Comparison of ENCODE assay signal across 9 cellular contexts in genomic region chr1:193417945-193418744, GRCh38.
DNase-seq lines count a peak whose midpoint lies in the region; ATAC-seq and TF ChIP-seq lines count a peak whose summit lies in the region.
"Had no signal": no experiment of that assay in that cellular context is flagged by ENCODE, and none has a peak within 500 bp of the region (broad histone marks: within the 10 kb centered on the region; RNA-seq: fewer than 3 reads in every experiment).

No MANE protein-coding gene starts in this region.

- H3K14ac ChIP-seq in neuronal stem cell (ENCODE audit: low read length) = no peak overlapping the region

- peak overlapping the region; percentile 79 to 89 (median 84) for H3K4me3 Mint-ChIP-seq in CD4-positive, alpha-beta memory T cell

- H3K4me3 ChIP-seq in CD4-positive, alpha-beta memory T cell (ENCODE audit: low read length in 2 of 2) = peak overlapping the region; percentile 24 to 50
- peak overlapping the region; percentile 78 for H3K4me3 ChIP-seq in GM23248
- no peak overlapping the region for H3K4me3 ChIP-seq in PC-3 (ENCODE audit: low read length)
- H3K4me3 ChIP-seq in dorsolateral prefrontal cortex = peak overlapping the region in 44 of 59 donors; percentile 2 to 56 (median 29)
- H3K4me3 ChIP-seq in neuronal stem cell (ENCODE audit: low read length in 2 of 2) = no peak overlapping the region
- H3K4me3 ChIP-seq: lung had no signal

- no peak overlapping the region for H4K91ac ChIP-seq in neuronal stem cell (ENCODE audit: low read depth, low read length, poor library complexity)

- H3K79me2 ChIP-seq in GM23248 (ENCODE audit: insufficient read depth) (no peaks in the 10 kb centered on the region), PC-3 (ENCODE audit: low read length) (no peaks in the 10 kb centered on the region)

- ATAC-seq in PC-3 (peak; percentile 15; the same call in 1 of the 2 replicates), HG02840 (IDR thresholded peaks at IDR 0.05; ENCODE audit: low FRiP score, unreplicated experiment) (no peak)

- H4K8ac ChIP-seq in neuronal stem cell (ENCODE audit: low read depth, low read length) = no peak overlapping the region

- no peak for TF ChIP-seq CTCF in PC-3 (conservative IDR thresholded peaks at IDR 0.05; ENCODE audit: low read depth, low read length)
- TF ChIP-seq CTCF in dorsolateral prefrontal cortex (IDR thresholded peaks at IDR 0.05 in 54 of 56, conservative IDR thresholded peaks at IDR 0.05 in 2 of 56; ENCODE audit: low read depth in 1 of 56, partially characterized antibody in 56 of 56) = no peak

- H2BK15ac ChIP-seq in neuronal stem cell (ENCODE audit: low read length) = no peak overlapping the region

- in situ Hi-C loops in GM23248 (cut with MboI) = no loop called here

- H2AFZ ChIP-seq in GM23248 (peak overlapping the region; percentile 98), PC-3 (ENCODE audit: low read length) (peak overlapping the region; percentile 66), neuronal stem cell (ENCODE audit: low read length) (peak overlapping the region; percentile 64)

- H3K36me3 Mint-ChIP-seq in CD4-positive, alpha-beta memory T cell = peaks cover 5 to 6% of the 10 kb centered on the region in 2 donors

- no peaks in the 10 kb centered on the region for H3K27me3 ChIP-seq in CD4-positive, alpha-beta memory T cell (ENCODE audit: insufficient read depth, low read length)
- H3K27me3 ChIP-seq in GM23248 (replicated peaks; ENCODE audit: insufficient read depth) (no peaks in the 10 kb centered on the region), PC-3 (ENCODE audit: low read length) (no peaks in the 10 kb centered on the region), dorsolateral prefrontal cortex (no peaks in the 10 kb centered on the region), neuronal stem cell (ENCODE audit: control insufficient read depth in 3 of 3, insufficient read depth in 3 of 3, low read depth in 1 of 3, low read length in 3 of 3) (no peaks in the 10 kb centered on the region)

- no peaks in the 10 kb centered on the region for H3K9me2 ChIP-seq in GM23248 (ENCODE audit: insufficient read depth)
- no peaks in the 10 kb centered on the region for H3K9me2 ChIP-seq in PC-3 (replicated peaks; ENCODE audit: low read length)

- H3K18ac ChIP-seq in neuronal stem cell (ENCODE audit: low read length) = no peak overlapping the region

- 16 to 18% methylated on average over 4 of the region's 4 CpGs for WGBS in GM23248 (ENCODE audit: low coverage in 1 of 2, low lambda C conversion rate in 2 of 2, missing lambda C conversion rate in 2 of 2), 2 experiments
- WGBS in neuronal stem cell (ENCODE audit: extremely low coverage in 2 of 2, insufficient read length in 2 of 2, insufficient replicate concordance in 1 of 2), 2 donors = no CpG with 5 or more reads among the region's 4 CpGs

- H3K9ac ChIP-seq in GM23248 (peak overlapping the region; percentile 64), PC-3 (ENCODE audit: low read length) (no peak overlapping the region), neuronal stem cell (ENCODE audit: low read depth, low read length, poor library complexity) (no peak overlapping the region)

- peak in 4 of 5 donors; percentile 53 to 62 (median 56) for DNase-seq in CD4-positive, alpha-beta memory T cell
- DNase-seq in GM23248 (peak; percentile 54), PC-3 (no peak), dorsolateral prefrontal cortex (no peak), neuronal stem cell (ENCODE audit: low spot score) (no peak), NCI-H1092 (lab: John Stamatoyannopoulos, UW) (no peak)
- no peak for DNase-seq in stimulated activated CD4-positive, alpha-beta T cell treated with anti-CD3 and anti-CD28 coated beads, Interleukin-4, amount 100 ng/mL, for 1 hour

- H3K79me1 ChIP-seq in neuronal stem cell (ENCODE audit: low read depth, low read length) = no peaks in the 10 kb centered on the region

- BruUV-seq in PC-3 (replicated peaks; lab: Mats Ljungman, UMichigan) = no TSS peak

- H3K36me3 ChIP-seq in CD4-positive, alpha-beta memory T cell (ENCODE audit: insufficient read depth, low read length) = no peaks in the 10 kb centered on the region
- H3K36me3 ChIP-seq in GM23248 (ENCODE audit: low read depth) (no peaks in the 10 kb centered on the region), PC-3 (ENCODE audit: low read depth, low read length) (no peaks in the 10 kb centered on the region), neuronal stem cell (replicated peaks in 1 of 2; ENCODE audit: control insufficient read depth in 2 of 2, insufficient read depth in 2 of 2, low read length in 2 of 2) (no peaks in the 10 kb centered on the region)

- H2BK12ac ChIP-seq in neuronal stem cell (ENCODE audit: low read length) = no peak overlapping the region

- no peak overlapping the region for H2BK120ac ChIP-seq in neuronal stem cell (ENCODE audit: low read depth, low read length)

- no peaks in the 10 kb centered on the region for H3K9me3 ChIP-seq in CD4-positive, alpha-beta memory T cell (ENCODE audit: control insufficient read depth in 1 of 2, low read length in 2 of 2)
- no peaks in the 10 kb centered on the region for H3K9me3 ChIP-seq in GM23248 (ENCODE audit: low read depth)
- H3K9me3 ChIP-seq in PC-3 (ENCODE audit: low read length) = no peaks in the 10 kb centered on the region
- no peaks in the 10 kb centered on the region for H3K9me3 ChIP-seq in neuronal stem cell (replicated peaks in 1 of 2; ENCODE audit: control insufficient read depth in 2 of 2, insufficient read depth in 1 of 2, low read depth in 1 of 2, low read length in 2 of 2)

- H4K20me1 ChIP-seq in GM23248 (ENCODE audit: insufficient read depth) (no peaks in the 10 kb centered on the region), PC-3 (ENCODE audit: low read length) (no peaks in the 10 kb centered on the region)

- no peak overlapping the region for H2BK5ac ChIP-seq in neuronal stem cell (ENCODE audit: low read length)

- H3K4me1 ChIP-seq in CD4-positive, alpha-beta memory T cell (ENCODE audit: insufficient read depth, low read length) = peaks cover 34% of the 10 kb centered on the region
- no peaks in the 10 kb centered on the region for H3K4me1 ChIP-seq in GM23248 (ENCODE audit: insufficient read depth)
- H3K4me1 ChIP-seq in PC-3 (ENCODE audit: insufficient read depth, low read length) = no peaks in the 10 kb centered on the region
- H3K4me1 ChIP-seq in neuronal stem cell (ENCODE audit: control insufficient read depth in 2 of 2, insufficient read depth in 1 of 2, low read depth in 1 of 2, low read length in 2 of 2) = peaks cover 1 to 5% of the 10 kb centered on the region in 2 donors

- intact Hi-C loops in CD4-positive, alpha-beta memory T cell (cut with micrococcal nuclease) = loop anchor here (2.0 to 5.0 kb wide), 4 partner anchors 13 to 634 kb away; no protein-coding TSS in a partner anchor
- intact Hi-C loops in PC-3 (cut with micrococcal nuclease) (no loop called here), dorsolateral prefrontal cortex (cut with DNase I) (no loop called here)

- peaks cover 0 to 14% (median 3%) of the 10 kb centered on the region in 8 donors for H3K9me3 Mint-ChIP-seq in CD4-positive, alpha-beta memory T cell

- CTCF ChIA-PET in CD4-positive, alpha-beta memory T cell (lab: Charles Lee; ENCODE audit: partially characterized antibody) = interaction anchor here (0.8 to 1.5 kb wide), 5 partner anchors 10 to 122 kb away, joined by 3 to 6 read pairs (median 3); no protein-coding TSS in a partner anchor
- CTCF ChIA-PET in PC-3 (lab: Charles Lee) = no interaction called here

- POLR2A ChIA-PET in CD4-positive, alpha-beta memory T cell (lab: Charles Lee; ENCODE audit: partially characterized antibody) = interaction anchor here (0.7 to 9.3 kb wide), 13 partner anchors 8 to 626 kb away, joined by 3 to 117 read pairs (median 5); partner anchors contain the start of gene B3GALT2
- POLR2A ChIA-PET in PC-3 (lab: Charles Lee; ENCODE audit: unreplicated experiment) = no interaction called here

- H3K27ac ChIP-seq in CD4-positive, alpha-beta memory T cell (ENCODE audit: low read depth, low read length) = peak overlapping the region; percentile 58
- H3K27ac ChIP-seq in GM23248 (0 out of 2 replicates have a peak overlapping the region, but pooled peaks have one; percentile 6), PC-3 (ENCODE audit: low read length) (no peak overlapping the region), dorsolateral prefrontal cortex (peak overlapping the region in 5 of 59 donors; percentile 4 to 57 (median 18)), neuronal stem cell (replicated peaks; ENCODE audit: low read length) (no peak overlapping the region)

- H3K4me1 Mint-ChIP-seq in CD4-positive, alpha-beta memory T cell = peaks cover 32 to 54% (median 36%) of the 10 kb centered on the region in 4 donors

- peak overlapping the region; percentile 100 for H3K4me2 ChIP-seq in GM23248 (ENCODE audit: unreplicated experiment)
- peak overlapping the region; percentile 65; the same call in 1 of the 2 replicates for H3K4me2 ChIP-seq in PC-3 (ENCODE audit: low read length)
- no peak overlapping the region for H3K4me2 ChIP-seq in neuronal stem cell (ENCODE audit: insufficient read depth, low read length, poor library complexity, severe bottlenecking)

- H3K27ac Mint-ChIP-seq in CD4-positive, alpha-beta memory T cell = peak overlapping the region; percentile 76 to 97 (median 92)

- H2AK5ac ChIP-seq in neuronal stem cell (ENCODE audit: low read depth, low read length) = no peak overlapping the region

- H3K27me3 Mint-ChIP-seq in CD4-positive, alpha-beta memory T cell = no peaks in the 10 kb centered on the region

- no peak overlapping the region for H3K23ac ChIP-seq in neuronal stem cell (ENCODE audit: low read depth, low read length, poor library complexity)

- no peak overlapping the region for H3K4ac ChIP-seq in neuronal stem cell (ENCODE audit: low read length)

- H3F3A ChIP-seq in GM23248 (ENCODE audit: insufficient read depth) (peaks cover 11% of the 10 kb centered on the region; the same call in 1 of the 2 replicates), PC-3 (ENCODE audit: low read length, unreplicated experiment) (no peaks in the 10 kb centered on the region)

Comparison
In these comparisons a context has a peak if more than half of its experiments do, and no peak if none do; other contexts are left out.
1. DNase-seq: peak in CD4-positive, alpha-beta memory T cell (4 of 5) and GM23248 (single experiment); none in PC-3 (single experiment), dorsolateral prefrontal cortex (0 of 10), neuronal stem cell (single experiment), stimulated activated CD4-positive, alpha-beta T cell treated with anti-CD3 and anti-CD28 coated beads, Interleukin-4, amount 100 ng/mL, for 1 hour (single experiment) and NCI-H1092 (single experiment).
2. H3K27ac ChIP-seq: peak in CD4-positive, alpha-beta memory T cell (single experiment) and GM23248 (single experiment); none in PC-3 (single experiment) and neuronal stem cell (single experiment).
3. H3K4me3 ChIP-seq: peak in CD4-positive, alpha-beta memory T cell (2 of 2), GM23248 (single experiment) and dorsolateral prefrontal cortex (44 of 59); none in PC-3 (single experiment) and neuronal stem cell (0 of 2).
4. Peak in every context shown above with its lines, with median percentiles within 50 percentile points of each other: H2AFZ ChIP-seq.